21 cellular contexts compared by ENCODE assay signal in the genomic region with DNA sequence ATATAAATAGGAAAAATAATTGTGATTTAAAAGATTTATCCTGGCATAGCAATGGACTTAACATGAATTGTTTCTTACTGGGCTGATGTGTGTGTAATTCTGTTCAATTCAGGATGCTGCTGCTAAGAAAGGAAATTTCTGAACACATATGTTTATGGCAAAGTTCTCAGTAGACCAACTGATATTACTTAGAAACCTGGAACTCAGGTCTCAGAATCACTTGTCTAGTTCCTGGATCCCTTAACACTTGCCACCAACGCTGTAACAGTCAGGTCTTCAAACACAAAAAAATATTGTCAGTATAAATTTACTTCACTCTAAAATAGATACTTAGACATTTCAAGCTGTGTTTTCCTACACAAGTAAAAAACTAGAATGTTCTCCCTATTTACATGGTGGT. TPM values are rescaled to one million over a fixed set of nuclear protein-coding genes. Genes with fewer than 3 reads are reported as not detected.
DNase-seq lines count a peak whose midpoint lies in the region; ATAC-seq and TF ChIP-seq lines count a peak whose summit lies in the region.
"Had no signal": no experiment of that assay in that cellular context is flagged by ENCODE, and none has a peak within 500 bp of the region (broad histone marks: within the 10 kb centered on the region; RNA-seq: fewer than 3 reads in every experiment).

No MANE protein-coding gene starts in this region.

- POLR2A ChIA-PET in CD8-positive, alpha-beta T cell (lab: Charles Lee) = no interaction called here

- no peak for ATAC-seq in CD8-positive, alpha-beta T cell
- ATAC-seq in HG03095 (IDR thresholded peaks at IDR 0.05; ENCODE audit: unreplicated experiment) = no peak
- ATAC-seq: effector memory CD8-positive, alpha-beta T cell had no signal

- no peaks in the 10 kb centered on the region for H3F3A ChIP-seq in neural cell (ENCODE audit: insufficient read depth, low read length, poor library complexity, severe bottlenecking)

- intact Hi-C loops in CD8-positive, alpha-beta T cell (cut with DNase I, micrococcal nuclease) = loop anchor here (10.0 kb wide), 4 partner anchors 501 to 1551 kb away; partner anchors contain the start of genes CYP4V2 (in 1 of the 2), RWDD4 (in 1 of the 2), SLC25A4 (in 1 of the 2) and TRAPPC11 (in 1 of the 2)

- H3K9me2 ChIP-seq in neural cell (ENCODE audit: insufficient read depth, low read length) = no peaks in the 10 kb centered on the region

- peak overlapping the region; percentile 66 for H3K27ac Mint-ChIP-seq in CD8-positive, alpha-beta T cell
- peak overlapping the region; percentile 69 for H3K27ac Mint-ChIP-seq in activated naive CD8-positive, alpha-beta T cell treated with anti-CD3 and anti-CD28 coated beads for 36 hours
- H3K27ac Mint-ChIP-seq: B cell, progenitor cell of endocrine pancreas had no signal

- H3K27me3 ChIP-seq in CD8-positive, alpha-beta T cell (ENCODE audit: insufficient read depth, low read length) = no peaks in the 10 kb centered on the region
- H3K27me3 ChIP-seq in HUES48 (ENCODE audit: control insufficient read depth, insufficient read depth, low read length) (no peaks in the 10 kb centered on the region), neural cell (ENCODE audit: insufficient read depth, low read depth, low read length) (no peaks in the 10 kb centered on the region)
- H3K27me3 ChIP-seq: heart left ventricle, spleen, testis had no signal

- peaks cover 60% of the 10 kb centered on the region for H3K79me2 ChIP-seq in neural cell (replicated peaks; ENCODE audit: insufficient read depth, low read length)

- CTCF ChIA-PET in CD8-positive, alpha-beta T cell (lab: Charles Lee) = interaction anchor here (1.8 kb wide), 1 partner anchor 379 kb away, joined by 6 read pairs; no protein-coding TSS in a partner anchor

- H3K36me3 Mint-ChIP-seq in CD8-positive, alpha-beta T cell = peaks cover 64% of the 10 kb centered on the region
- H3K36me3 Mint-ChIP-seq in activated naive CD8-positive, alpha-beta T cell treated with anti-CD3 and anti-CD28 coated beads for 36 hours = peaks cover 67% of the 10 kb centered on the region

- peaks cover 6% of the 10 kb centered on the region for H3K36me3 ChIP-seq in CD8-positive, alpha-beta T cell (ENCODE audit: insufficient read depth, low read length)
- H3K36me3 ChIP-seq in HUES48 (ENCODE audit: control insufficient read depth, insufficient read depth, low read length) (peaks cover 35% of the 10 kb centered on the region), neural cell (ENCODE audit: insufficient read depth, low read length) (no peaks in the 10 kb centered on the region)

- no peak for TF ChIP-seq EP300 in neural cell (conservative IDR thresholded peaks at IDR 0.05; ENCODE audit: poor library complexity, severe bottlenecking)

- no peak for TF ChIP-seq RAD21 in neural cell (conservative IDR thresholded peaks at IDR 0.05)

- DNase-seq in CD8-positive, alpha-beta T cell = no peak
- DNase-seq in activated naive CD8-positive, alpha-beta T cell treated with anti-CD3 and anti-CD28 coated beads for 36 hours = no peak
- DNase-seq in hypothalamus (lab: John Stamatoyannopoulos, UW) = no peak
- no peak for DNase-seq in kidney tubule cell (ENCODE audit: low spot score)
- DNase-seq in hippocampal formation (lab: John Stamatoyannopoulos, UW) = no peak
- DNase-seq: activated CD4-positive, alpha-beta T cell treated with anti-CD3 and anti-CD28 coated beads, Interleukin-2, amount 50 U/mL, for 48 hours; activated effector memory CD4-positive, alpha-beta T cell treated with Interleukin-2 at 50 U/mL for 16 hours; anterior cingulate cortex; effector memory CD8-positive, alpha-beta T cell; heart left ventricle; naive B cell; NCI-H748 treated with DMSO at 0.1 percent for 48 hours; spleen; stimulated activated CD8-positive, alpha-beta memory T cell treated with anti-CD3 and anti-CD28 coated beads, Interleukin-4, amount 100 ng/mL, for 48 hours; testis had no signal

- H3K27me3 Mint-ChIP-seq in CD8-positive, alpha-beta T cell (ENCODE audit: low read depth) = no peaks in the 10 kb centered on the region
- no peaks in the 10 kb centered on the region for H3K27me3 Mint-ChIP-seq in activated naive CD8-positive, alpha-beta T cell treated with anti-CD3 and anti-CD28 coated beads for 36 hours
- H3K27me3 Mint-ChIP-seq: B cell; effector memory CD8-positive, alpha-beta T cell; naive B cell; progenitor cell of endocrine pancreas had no signal

- H3K9me3 ChIP-seq in CD8-positive, alpha-beta T cell (ENCODE audit: low read length) = no peaks in the 10 kb centered on the region
- H3K9me3 ChIP-seq in HUES48 (ENCODE audit: control insufficient read depth, insufficient read depth, low read length) (no peaks in the 10 kb centered on the region), neural cell (ENCODE audit: low read length) (no peaks in the 10 kb centered on the region)
- H3K9me3 ChIP-seq: heart left ventricle, spleen, testis had no signal

- H3K4me2 ChIP-seq in neural cell (ENCODE audit: low read length) = no peak overlapping the region

- H3K9me3 Mint-ChIP-seq in CD8-positive, alpha-beta T cell = no peaks in the 10 kb centered on the region
- H3K9me3 Mint-ChIP-seq in activated naive CD8-positive, alpha-beta T cell treated with anti-CD3 and anti-CD28 coated beads for 36 hours = no peaks in the 10 kb centered on the region
- H3K9me3 Mint-ChIP-seq: effector memory CD8-positive, alpha-beta T cell; naive B cell had no signal

- no peak overlapping the region for H3K27ac ChIP-seq in CD8-positive, alpha-beta T cell (ENCODE audit: low read depth, low read length)
- H3K27ac ChIP-seq in HUES48 (ENCODE audit: low read depth, low read length) (peak overlapping the region; percentile 89), neural cell (ENCODE audit: low read length) (peak overlapping the region; percentile 62)
- H3K27ac ChIP-seq: testis had no signal

- H2AFZ ChIP-seq in neural cell (ENCODE audit: low read depth, low read length) = no peak overlapping the region

- TF ChIP-seq CTCF in CD8-positive, alpha-beta T cell (IDR thresholded peaks at IDR 0.05) = no peak
- no peak for TF ChIP-seq CTCF in neural cell (IDR thresholded peaks at IDR 0.05; ENCODE audit: poor library complexity, severe bottlenecking)

- peaks cover 79% of the 10 kb centered on the region for H3K4me1 Mint-ChIP-seq in CD8-positive, alpha-beta T cell (ENCODE audit: low read depth)
- peaks cover 68% of the 10 kb centered on the region for H3K4me1 Mint-ChIP-seq in activated naive CD8-positive, alpha-beta T cell treated with anti-CD3 and anti-CD28 coated beads for 36 hours

- H4K20me1 ChIP-seq in neural cell (ENCODE audit: insufficient read depth) = no peaks in the 10 kb centered on the region

- H3K9ac ChIP-seq in HUES48 (ENCODE audit: low read depth, low read length) = peak overlapping the region; percentile 32; the same call in 1 of the 2 replicates
- H3K9ac ChIP-seq in neural cell (ENCODE audit: low read length) = peak overlapping the region; percentile 10

- no peak overlapping the region for H3K4me3 Mint-ChIP-seq in CD8-positive, alpha-beta T cell
- H3K4me3 Mint-ChIP-seq in activated naive CD8-positive, alpha-beta T cell treated with anti-CD3 and anti-CD28 coated beads for 36 hours = peak overlapping the region; percentile 32
- H3K4me3 Mint-ChIP-seq: B cell, naive B cell had no signal

- H3K4me1 ChIP-seq in CD8-positive, alpha-beta T cell (ENCODE audit: insufficient read depth, low read length) = peaks cover 46% of the 10 kb centered on the region
- peaks cover 59% of the 10 kb centered on the region for H3K4me1 ChIP-seq in HUES48 (ENCODE audit: control insufficient read depth, insufficient read depth, low read length)

- no peak overlapping the region for H3K4me3 ChIP-seq in CD8-positive, alpha-beta T cell (ENCODE audit: low read depth, low read length)
- H3K4me3 ChIP-seq in HUES48 (ENCODE audit: low read depth, low read length) (peak overlapping the region; percentile 25; the same call in 1 of the 2 replicates), neural cell (ENCODE audit: low read length) (peak overlapping the region; percentile 4)
- H3K4me3 ChIP-seq: heart left ventricle, lung, spleen, testis had no signal

TF ChIP-seq in neural cell, 6 proteins besides CTCF, POLR2A, EP300 and RAD21 (continues in another document):
- no peak for TF ChIP-seq POLR2AphosphoS5 (IDR thresholded peaks at IDR 0.05)
- TF ChIP-seq SMC3 (conservative IDR thresholded peaks at IDR 0.05; ENCODE audit: poor library complexity) = no peak
- TF ChIP-seq, protein P1, sequence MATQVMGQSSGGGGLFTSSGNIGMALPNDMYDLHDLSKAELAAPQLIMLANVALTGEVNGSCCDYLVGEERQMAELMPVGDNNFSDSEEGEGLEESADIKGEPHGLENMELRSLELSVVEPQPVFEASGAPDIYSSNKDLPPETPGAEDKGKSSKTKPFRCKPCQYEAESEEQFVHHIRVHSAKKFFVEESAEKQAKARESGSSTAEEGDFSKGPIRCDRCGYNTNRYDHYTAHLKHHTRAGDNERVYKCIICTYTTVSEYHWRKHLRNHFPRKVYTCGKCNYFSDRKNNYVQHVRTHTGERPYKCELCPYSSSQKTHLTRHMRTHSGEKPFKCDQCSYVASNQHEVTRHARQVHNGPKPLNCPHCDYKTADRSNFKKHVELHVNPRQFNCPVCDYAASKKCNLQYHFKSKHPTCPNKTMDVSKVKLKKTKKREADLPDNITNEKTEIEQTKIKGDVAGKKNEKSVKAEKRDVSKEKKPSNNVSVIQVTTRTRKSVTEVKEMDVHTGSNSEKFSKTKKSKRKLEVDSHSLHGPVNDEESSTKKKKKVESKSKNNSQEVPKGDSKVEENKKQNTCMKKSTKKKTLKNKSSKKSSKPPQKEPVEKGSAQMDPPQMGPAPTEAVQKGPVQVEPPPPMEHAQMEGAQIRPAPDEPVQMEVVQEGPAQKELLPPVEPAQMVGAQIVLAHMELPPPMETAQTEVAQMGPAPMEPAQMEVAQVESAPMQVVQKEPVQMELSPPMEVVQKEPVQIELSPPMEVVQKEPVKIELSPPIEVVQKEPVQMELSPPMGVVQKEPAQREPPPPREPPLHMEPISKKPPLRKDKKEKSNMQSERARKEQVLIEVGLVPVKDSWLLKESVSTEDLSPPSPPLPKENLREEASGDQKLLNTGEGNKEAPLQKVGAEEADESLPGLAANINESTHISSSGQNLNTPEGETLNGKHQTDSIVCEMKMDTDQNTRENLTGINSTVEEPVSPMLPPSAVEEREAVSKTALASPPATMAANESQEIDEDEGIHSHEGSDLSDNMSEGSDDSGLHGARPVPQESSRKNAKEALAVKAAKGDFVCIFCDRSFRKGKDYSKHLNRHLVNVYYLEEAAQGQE (IDR thresholded peaks at IDR 0.05; ENCODE audit: borderline replicate concordance) = no peak
- no peak for TF ChIP-seq EZH2 (IDR thresholded peaks at IDR 0.05; ENCODE audit: borderline replicate concordance, insufficient read depth, low read length, poor library complexity, severe bottlenecking)
- no peak for TF ChIP-seq TAF1 (IDR thresholded peaks at IDR 0.05; ENCODE audit: low read depth)

RNA-seq across cellular contexts. Expression of gene CASP3, which starts 5.5 kb away (rescaled TPM):
- total RNA-seq in CD8-positive, alpha-beta T cell = 10 to 100 TPM; 14.4 to 15.7 TPM
- 10 to 100 TPM; 72.0 to 72.2 TPM for total RNA-seq in activated naive CD8-positive, alpha-beta T cell treated with anti-CD3 and anti-CD28 coated beads for 36 hours
- 116 and 120 TPM in 2 replicates for polyA plus RNA-seq in neural cell
- polyA minus RNA-seq in neural cell = 80.5 and 80.6 TPM in 2 replicates

RNA-seq across cellular contexts. Expression of gene PRIMPOL, which starts 5.8 kb away (rescaled TPM):
- total RNA-seq in CD8-positive, alpha-beta T cell = 1 to 10 TPM; 6.0 to 7.3 TPM
- total RNA-seq in activated naive CD8-positive, alpha-beta T cell treated with anti-CD3 and anti-CD28 coated beads for 36 hours = 10 to 100 TPM; 17.7 to 18.1 TPM
- 23.6 and 29.8 TPM in 2 replicates for polyA plus RNA-seq in neural cell
- polyA minus RNA-seq in neural cell = 19.2 and 25.7 TPM in 2 replicates

Comparison
In these comparisons a context has a peak if more than half of its experiments do, and no peak if none do; other contexts are left out.
1. RNA of gene CASP3, which starts 5.5 kb away (total RNA-seq): 72.0 to 72.2 TPM in activated naive CD8-positive, alpha-beta T cell treated with anti-CD3 and anti-CD28 coated beads for 36 hours; 14.4 to 15.7 TPM in CD8-positive, alpha-beta T cell; every median in the first group is over 4 times any median in the second.